ENCODE assay signal across 13 cellular contexts in genomic region chr3:36965440-36965839, GRCh38. TPM values are rescaled to one million over a fixed set of nuclear protein-coding genes. Genes with fewer than 3 reads are reported as not detected.
A peak's percentile ranks its signal among the peaks of the same experiment; 100 is the strongest.
DNase-seq lines count a peak whose midpoint lies in the region; ATAC-seq and TF ChIP-seq lines count a peak whose summit lies in the region.
"Had no signal": no experiment of that assay in that cellular context is flagged by ENCODE, and none has a peak within 500 bp of the region (broad histone marks: within the 10 kb centered on the region; RNA-seq: fewer than 3 reads in every experiment).

No MANE protein-coding gene starts in this region.

- no TSS peak for BruUV-seq in HCT116 (replicated peaks; lab: Mats Ljungman, UMichigan)

- TF ChIP-seq RAD21 in HCT116 (IDR thresholded peaks at IDR 0.05; ENCODE audit: low read depth), result no peak

- no peaks in the 10 kb centered on the region for H3K9me3 ChIP-seq in HCT116 (ENCODE audit: control insufficient read depth in 1 of 2, insufficient read depth in 1 of 2, low read depth in 1 of 2, low read length in 2 of 2)
- no peaks in the 10 kb centered on the region for H3K9me3 ChIP-seq in smooth muscle cell (replicated peaks; ENCODE audit: low read depth)
- H3K9me3 ChIP-seq: BLaER1 had no signal

- H2AFZ ChIP-seq in HCT116 (ENCODE audit: low read depth, low read length, poor library complexity, severe bottlenecking), result no peak overlapping the region
- H2AFZ ChIP-seq in smooth muscle cell (ENCODE audit: low read depth), result no peak overlapping the region

- no peaks in the 10 kb centered on the region for H3K79me2 ChIP-seq in HCT116 (ENCODE audit: insufficient read depth, low read length)
- H3K79me2 ChIP-seq in smooth muscle cell (ENCODE audit: low read depth), result no peaks in the 10 kb centered on the region

- TF ChIP-seq POLR2A in HCT116 (IDR thresholded peaks at IDR 0.05; ENCODE audit: borderline replicate concordance, extremely low read depth, insufficient read depth, insufficient read length), result no peak

- no peaks in the 10 kb centered on the region for H3F3A ChIP-seq in smooth muscle cell (ENCODE audit: low read depth)

- H3K27ac ChIP-seq in HCT116 (ENCODE audit: low read depth, low read length) (no peak overlapping the region), smooth muscle cell (ENCODE audit: low read depth) (peak overlapping the region; percentile 78)
- H3K27ac ChIP-seq: BLaER1 had no signal

- CTCF ChIA-PET in HCT116 (lab: Charles Lee), result no interaction called here

- H3K4me2 ChIP-seq in HCT116 (ENCODE audit: low read length) (peak overlapping the region; percentile 1; the same call in 1 of the 2 replicates), smooth muscle cell (no peak overlapping the region)
- H3K4me2 ChIP-seq: BLaER1 had no signal

- 32% methylated on average over 3 of the region's 3 CpGs for WGBS in smooth muscle cell (ENCODE audit: low lambda C conversion rate)

- H3K9me2 ChIP-seq in HCT116 (ENCODE audit: insufficient read depth), result no peaks in the 10 kb centered on the region

- ATAC-seq in HCT116 (no peak), HG03159 (IDR thresholded peaks at IDR 0.05; ENCODE audit: unreplicated experiment) (no peak), GM19328 (IDR thresholded peaks at IDR 0.05; ENCODE audit: unreplicated experiment) (no peak)
- ATAC-seq: SK-N-SH treated with all-trans-retinoic acid at 6 μM for 48 hours; stimulated activated naive CD8-positive, alpha-beta T cell treated with anti-CD3 and anti-CD28 coated beads, Interleukin-15, Interleukin-2, amounts not matched to agents 100 U/mL and 50 U/mL, for 24 hours had no signal

- RAD21 ChIA-PET in HCT116 (lab: Charles Lee; ENCODE audit: low non-redundant PET in 1 of 2, low total read pairs in 2 of 2, uncharacterized antibody in 2 of 2, unreplicated experiment in 2 of 2), result no interaction called here

- POLR2A ChIA-PET in HCT116 (lab: Charles Lee), result interaction anchor here (1.1 kb wide), 1 partner anchor 21 kb away, joined by 4 read pairs; no protein-coding TSS in a partner anchor

- H3K9ac ChIP-seq in HCT116 (ENCODE audit: low read length) (no peak overlapping the region), smooth muscle cell (ENCODE audit: low read depth) (no peak overlapping the region)
- H3K9ac ChIP-seq: BLaER1 had no signal

- TF ChIP-seq CTCF in HCT116 (IDR thresholded peaks at IDR 0.05 in 2 of 3, conservative IDR thresholded peaks at IDR 0.05 in 1 of 3; ENCODE audit: borderline replicate concordance in 1 of 3, insufficient read depth in 1 of 3, low read depth in 2 of 3, low read length in 2 of 3), result no peak
- TF ChIP-seq CTCF in smooth muscle cell (IDR thresholded peaks at IDR 0.05; ENCODE audit: borderline replicate concordance, insufficient read depth, poor library complexity, severe bottlenecking), result no peak

- H3K36me3 ChIP-seq in HCT116 (ENCODE audit: control insufficient read depth in 1 of 2, insufficient read depth in 2 of 2, low read length in 2 of 2), result no peaks in the 10 kb centered on the region
- no peaks in the 10 kb centered on the region for H3K36me3 ChIP-seq in smooth muscle cell (ENCODE audit: low read depth)
- H3K36me3 ChIP-seq: BLaER1 had no signal

- DNase-seq in HCT116 (ENCODE audit: low read depth, low spot score) (no peak), NCI-H510A (lab: John Stamatoyannopoulos, UW) (peak; percentile 40), iPS DF 4.7 (ENCODE audit: extremely low read depth, low spot score) (peak; percentile 60), smooth muscle cell (lab: John Stamatoyannopoulos, UW; ENCODE audit: unreplicated experiment) (no peak), NCI-H1092 (lab: John Stamatoyannopoulos, UW) (no peak)
- DNase-seq: amygdala; NCI-H2107; OCI-M1; stimulated activated naive CD8-positive, alpha-beta T cell treated with anti-CD3 and anti-CD28 coated beads, Interleukin-15, Interleukin-2, amounts not matched to agents 100 U/mL and 50 U/mL, for 24 hours had no signal

- H3K4me1 ChIP-seq in HCT116 (ENCODE audit: control insufficient read depth in 1 of 2, insufficient read depth in 2 of 2, low read length in 2 of 2) (peaks cover 0 to 13% of the 10 kb centered on the region in 2 experiments; a peak in 3 of 4 replicates), smooth muscle cell (ENCODE audit: low read depth) (peaks cover 13% of the 10 kb centered on the region)

- no peaks in the 10 kb centered on the region for H4K20me1 ChIP-seq in HCT116 (ENCODE audit: insufficient read depth)
- no peaks in the 10 kb centered on the region for H4K20me1 ChIP-seq in smooth muscle cell (ENCODE audit: low read depth)
- H4K20me1 ChIP-seq: BLaER1 had no signal

- no peaks in the 10 kb centered on the region for H3K27me3 ChIP-seq in HCT116 (ENCODE audit: insufficient read depth, low read length)
- no peaks in the 10 kb centered on the region for H3K27me3 ChIP-seq in smooth muscle cell (ENCODE audit: low read depth)
- H3K27me3 ChIP-seq: BLaER1 had no signal

- H3K4me3 ChIP-seq in HCT116 (replicated peaks in 1 of 2; ENCODE audit: low read depth in 1 of 2, low read length in 2 of 2), result no peak overlapping the region
- H3K4me3 ChIP-seq in smooth muscle cell, result no peak overlapping the region
- H3K4me3 ChIP-seq: BLaER1 had no signal

- intact Hi-C loops in HCT116 (cut with micrococcal nuclease), result no loop called here

TF ChIP-seq in HCT116, 20 proteins besides CTCF, POLR2A, EP300 and RAD21:
- TF ChIP-seq TCF7L2 (IDR thresholded peaks at IDR 0.05; ENCODE audit: borderline replicate concordance, extremely low read depth, insufficient read depth, insufficient read length) (no peak), ZBTB33 (IDR thresholded peaks at IDR 0.05; ENCODE audit: extremely low read depth, insufficient replicate concordance, low read length) (no peak), ZNF274 (IDR thresholded peaks at IDR 0.05; ENCODE audit: low read depth, low read length) (no peak), FOSL1 (IDR thresholded peaks at IDR 0.05; ENCODE audit: low read depth) (no peak), EGR1 (IDR thresholded peaks at IDR 0.05; ENCODE audit: low read depth) (no peak), YY1 (IDR thresholded peaks at IDR 0.05; ENCODE audit: extremely low read depth, insufficient replicate concordance, low read depth, low read length) (no peak), CBX3 (IDR thresholded peaks at IDR 0.05; ENCODE audit: low read depth) (no peak), ATF3 (IDR thresholded peaks at IDR 0.05) (no peak), ELF1 (IDR thresholded peaks at IDR 0.05; ENCODE audit: borderline replicate concordance, low read depth) (no peak), CEBPB (IDR thresholded peaks at IDR 0.05; ENCODE audit: low read depth) (no peak), ZFX (IDR thresholded peaks at IDR 0.05) (no peak), POLR2AphosphoS5 (IDR thresholded peaks at IDR 0.05; ENCODE audit: low read depth, low read length) (no peak)
- TF ChIP-seq, protein P1, sequence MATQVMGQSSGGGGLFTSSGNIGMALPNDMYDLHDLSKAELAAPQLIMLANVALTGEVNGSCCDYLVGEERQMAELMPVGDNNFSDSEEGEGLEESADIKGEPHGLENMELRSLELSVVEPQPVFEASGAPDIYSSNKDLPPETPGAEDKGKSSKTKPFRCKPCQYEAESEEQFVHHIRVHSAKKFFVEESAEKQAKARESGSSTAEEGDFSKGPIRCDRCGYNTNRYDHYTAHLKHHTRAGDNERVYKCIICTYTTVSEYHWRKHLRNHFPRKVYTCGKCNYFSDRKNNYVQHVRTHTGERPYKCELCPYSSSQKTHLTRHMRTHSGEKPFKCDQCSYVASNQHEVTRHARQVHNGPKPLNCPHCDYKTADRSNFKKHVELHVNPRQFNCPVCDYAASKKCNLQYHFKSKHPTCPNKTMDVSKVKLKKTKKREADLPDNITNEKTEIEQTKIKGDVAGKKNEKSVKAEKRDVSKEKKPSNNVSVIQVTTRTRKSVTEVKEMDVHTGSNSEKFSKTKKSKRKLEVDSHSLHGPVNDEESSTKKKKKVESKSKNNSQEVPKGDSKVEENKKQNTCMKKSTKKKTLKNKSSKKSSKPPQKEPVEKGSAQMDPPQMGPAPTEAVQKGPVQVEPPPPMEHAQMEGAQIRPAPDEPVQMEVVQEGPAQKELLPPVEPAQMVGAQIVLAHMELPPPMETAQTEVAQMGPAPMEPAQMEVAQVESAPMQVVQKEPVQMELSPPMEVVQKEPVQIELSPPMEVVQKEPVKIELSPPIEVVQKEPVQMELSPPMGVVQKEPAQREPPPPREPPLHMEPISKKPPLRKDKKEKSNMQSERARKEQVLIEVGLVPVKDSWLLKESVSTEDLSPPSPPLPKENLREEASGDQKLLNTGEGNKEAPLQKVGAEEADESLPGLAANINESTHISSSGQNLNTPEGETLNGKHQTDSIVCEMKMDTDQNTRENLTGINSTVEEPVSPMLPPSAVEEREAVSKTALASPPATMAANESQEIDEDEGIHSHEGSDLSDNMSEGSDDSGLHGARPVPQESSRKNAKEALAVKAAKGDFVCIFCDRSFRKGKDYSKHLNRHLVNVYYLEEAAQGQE (IDR thresholded peaks at IDR 0.05; ENCODE audit: low read depth), result no peak

RNA-seq across cellular contexts. Expression of gene TRANK1, which starts 20.6 kb away (rescaled TPM):
- total RNA-seq in HCT116 (2021; ENCODE audit: unreplicated experiment) (1.1 TPM), smooth muscle cell (5.2 and 11.7 TPM in 2 replicates)
- 0.14 TPM in 2 replicates for polyA plus RNA-seq in HCT116 (2012)
- polyA plus RNA-seq in smooth muscle cell, result 2.0 and 2.4 TPM in 2 replicates

RNA-seq across cellular contexts. Expression of gene EPM2AIP1, which starts 27.5 kb away (rescaled TPM):
- total RNA-seq in HCT116 (2021; ENCODE audit: unreplicated experiment) (8.7 TPM), smooth muscle cell (18.6 and 26.0 TPM in 2 replicates)
- polyA plus RNA-seq in HCT116 (2012), result 2.1 and 2.5 TPM in 2 replicates
- 6.5 and 11.7 TPM in 2 replicates for polyA plus RNA-seq in smooth muscle cell

RNA-seq across cellular contexts. Expression of gene MLH1, which starts 27.9 kb away (rescaled TPM):
- 9.6 TPM for total RNA-seq in HCT116 (2021; ENCODE audit: unreplicated experiment)
- polyA plus RNA-seq in HCT116 (2012), result 3.5 and 6.3 TPM in 2 replicates
- 28.3 and 35.0 TPM in 2 replicates for total RNA-seq in smooth muscle cell
- 16.6 and 22.6 TPM in 2 replicates for polyA plus RNA-seq in smooth muscle cell

Comparison
In these comparisons a context has a peak if more than half of its experiments do, and no peak if none do; other contexts are left out.
1. DNase-seq: peak in NCI-H510A (single experiment) and iPS DF 4.7 (single experiment); none in HCT116 (single experiment), smooth muscle cell (single experiment) and NCI-H1092 (single experiment).